ENCODE assay signal across 2 cellular contexts in the genomic region with DNA sequence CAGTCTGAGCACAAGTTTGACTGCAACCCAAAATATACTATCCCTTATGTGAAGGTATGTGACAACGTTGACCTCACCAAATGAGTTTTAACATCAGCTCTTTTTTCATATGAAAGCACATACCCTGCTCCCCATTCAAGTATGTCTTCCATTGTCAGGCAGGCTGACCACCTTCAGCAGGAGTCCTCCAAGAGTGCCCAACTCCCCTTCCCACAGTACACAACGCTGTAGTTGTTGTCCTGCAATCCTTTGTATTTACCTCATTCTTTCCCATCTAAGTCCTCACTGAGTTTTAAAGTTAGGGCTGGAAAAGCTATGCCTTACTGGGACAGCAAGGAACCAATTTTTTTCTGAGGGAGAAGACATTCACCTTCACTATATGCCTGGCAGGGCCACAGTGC.
TF ChIP-seq lines count a peak whose summit lies in the region.

No MANE protein-coding gene starts in this region.

TF ChIP-seq in GM23338, 12 proteins besides CTCF, POLR2A, EP300 and RAD21 (continued from another document):
- TF ChIP-seq CREB1 (CRISPR knock-in tag; IDR thresholded peaks at IDR 0.05; ENCODE audit: low read depth): no peak
- TF ChIP-seq POLR2AphosphoS5 (IDR thresholded peaks at IDR 0.05; ENCODE audit: low read depth): no peak
- TF ChIP-seq, protein P1, sequence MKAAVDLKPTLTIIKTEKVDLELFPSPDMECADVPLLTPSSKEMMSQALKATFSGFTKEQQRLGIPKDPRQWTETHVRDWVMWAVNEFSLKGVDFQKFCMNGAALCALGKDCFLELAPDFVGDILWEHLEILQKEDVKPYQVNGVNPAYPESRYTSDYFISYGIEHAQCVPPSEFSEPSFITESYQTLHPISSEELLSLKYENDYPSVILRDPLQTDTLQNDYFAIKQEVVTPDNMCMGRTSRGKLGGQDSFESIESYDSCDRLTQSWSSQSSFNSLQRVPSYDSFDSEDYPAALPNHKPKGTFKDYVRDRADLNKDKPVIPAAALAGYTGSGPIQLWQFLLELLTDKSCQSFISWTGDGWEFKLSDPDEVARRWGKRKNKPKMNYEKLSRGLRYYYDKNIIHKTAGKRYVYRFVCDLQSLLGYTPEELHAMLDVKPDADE (IDR thresholded peaks at IDR 0.05): no peak
- TF ChIP-seq, protein P2, sequence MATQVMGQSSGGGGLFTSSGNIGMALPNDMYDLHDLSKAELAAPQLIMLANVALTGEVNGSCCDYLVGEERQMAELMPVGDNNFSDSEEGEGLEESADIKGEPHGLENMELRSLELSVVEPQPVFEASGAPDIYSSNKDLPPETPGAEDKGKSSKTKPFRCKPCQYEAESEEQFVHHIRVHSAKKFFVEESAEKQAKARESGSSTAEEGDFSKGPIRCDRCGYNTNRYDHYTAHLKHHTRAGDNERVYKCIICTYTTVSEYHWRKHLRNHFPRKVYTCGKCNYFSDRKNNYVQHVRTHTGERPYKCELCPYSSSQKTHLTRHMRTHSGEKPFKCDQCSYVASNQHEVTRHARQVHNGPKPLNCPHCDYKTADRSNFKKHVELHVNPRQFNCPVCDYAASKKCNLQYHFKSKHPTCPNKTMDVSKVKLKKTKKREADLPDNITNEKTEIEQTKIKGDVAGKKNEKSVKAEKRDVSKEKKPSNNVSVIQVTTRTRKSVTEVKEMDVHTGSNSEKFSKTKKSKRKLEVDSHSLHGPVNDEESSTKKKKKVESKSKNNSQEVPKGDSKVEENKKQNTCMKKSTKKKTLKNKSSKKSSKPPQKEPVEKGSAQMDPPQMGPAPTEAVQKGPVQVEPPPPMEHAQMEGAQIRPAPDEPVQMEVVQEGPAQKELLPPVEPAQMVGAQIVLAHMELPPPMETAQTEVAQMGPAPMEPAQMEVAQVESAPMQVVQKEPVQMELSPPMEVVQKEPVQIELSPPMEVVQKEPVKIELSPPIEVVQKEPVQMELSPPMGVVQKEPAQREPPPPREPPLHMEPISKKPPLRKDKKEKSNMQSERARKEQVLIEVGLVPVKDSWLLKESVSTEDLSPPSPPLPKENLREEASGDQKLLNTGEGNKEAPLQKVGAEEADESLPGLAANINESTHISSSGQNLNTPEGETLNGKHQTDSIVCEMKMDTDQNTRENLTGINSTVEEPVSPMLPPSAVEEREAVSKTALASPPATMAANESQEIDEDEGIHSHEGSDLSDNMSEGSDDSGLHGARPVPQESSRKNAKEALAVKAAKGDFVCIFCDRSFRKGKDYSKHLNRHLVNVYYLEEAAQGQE (IDR thresholded peaks at IDR 0.05; ENCODE audit: unreplicated experiment): no peak
- TF ChIP-seq EZH2phosphoT487 (IDR thresholded peaks at IDR 0.05; ENCODE audit: unreplicated experiment): no peak
- TF ChIP-seq JUNB (IDR thresholded peaks at IDR 0.05; ENCODE audit: unreplicated experiment): no peak
- no peak for TF ChIP-seq EZH2 (IDR thresholded peaks at IDR 0.05; ENCODE audit: low read depth, unreplicated experiment)
- TF ChIP-seq ZNF114 (CRISPR knock-in tag; IDR thresholded peaks at IDR 0.05): no peak
- TF ChIP-seq, protein P3, sequence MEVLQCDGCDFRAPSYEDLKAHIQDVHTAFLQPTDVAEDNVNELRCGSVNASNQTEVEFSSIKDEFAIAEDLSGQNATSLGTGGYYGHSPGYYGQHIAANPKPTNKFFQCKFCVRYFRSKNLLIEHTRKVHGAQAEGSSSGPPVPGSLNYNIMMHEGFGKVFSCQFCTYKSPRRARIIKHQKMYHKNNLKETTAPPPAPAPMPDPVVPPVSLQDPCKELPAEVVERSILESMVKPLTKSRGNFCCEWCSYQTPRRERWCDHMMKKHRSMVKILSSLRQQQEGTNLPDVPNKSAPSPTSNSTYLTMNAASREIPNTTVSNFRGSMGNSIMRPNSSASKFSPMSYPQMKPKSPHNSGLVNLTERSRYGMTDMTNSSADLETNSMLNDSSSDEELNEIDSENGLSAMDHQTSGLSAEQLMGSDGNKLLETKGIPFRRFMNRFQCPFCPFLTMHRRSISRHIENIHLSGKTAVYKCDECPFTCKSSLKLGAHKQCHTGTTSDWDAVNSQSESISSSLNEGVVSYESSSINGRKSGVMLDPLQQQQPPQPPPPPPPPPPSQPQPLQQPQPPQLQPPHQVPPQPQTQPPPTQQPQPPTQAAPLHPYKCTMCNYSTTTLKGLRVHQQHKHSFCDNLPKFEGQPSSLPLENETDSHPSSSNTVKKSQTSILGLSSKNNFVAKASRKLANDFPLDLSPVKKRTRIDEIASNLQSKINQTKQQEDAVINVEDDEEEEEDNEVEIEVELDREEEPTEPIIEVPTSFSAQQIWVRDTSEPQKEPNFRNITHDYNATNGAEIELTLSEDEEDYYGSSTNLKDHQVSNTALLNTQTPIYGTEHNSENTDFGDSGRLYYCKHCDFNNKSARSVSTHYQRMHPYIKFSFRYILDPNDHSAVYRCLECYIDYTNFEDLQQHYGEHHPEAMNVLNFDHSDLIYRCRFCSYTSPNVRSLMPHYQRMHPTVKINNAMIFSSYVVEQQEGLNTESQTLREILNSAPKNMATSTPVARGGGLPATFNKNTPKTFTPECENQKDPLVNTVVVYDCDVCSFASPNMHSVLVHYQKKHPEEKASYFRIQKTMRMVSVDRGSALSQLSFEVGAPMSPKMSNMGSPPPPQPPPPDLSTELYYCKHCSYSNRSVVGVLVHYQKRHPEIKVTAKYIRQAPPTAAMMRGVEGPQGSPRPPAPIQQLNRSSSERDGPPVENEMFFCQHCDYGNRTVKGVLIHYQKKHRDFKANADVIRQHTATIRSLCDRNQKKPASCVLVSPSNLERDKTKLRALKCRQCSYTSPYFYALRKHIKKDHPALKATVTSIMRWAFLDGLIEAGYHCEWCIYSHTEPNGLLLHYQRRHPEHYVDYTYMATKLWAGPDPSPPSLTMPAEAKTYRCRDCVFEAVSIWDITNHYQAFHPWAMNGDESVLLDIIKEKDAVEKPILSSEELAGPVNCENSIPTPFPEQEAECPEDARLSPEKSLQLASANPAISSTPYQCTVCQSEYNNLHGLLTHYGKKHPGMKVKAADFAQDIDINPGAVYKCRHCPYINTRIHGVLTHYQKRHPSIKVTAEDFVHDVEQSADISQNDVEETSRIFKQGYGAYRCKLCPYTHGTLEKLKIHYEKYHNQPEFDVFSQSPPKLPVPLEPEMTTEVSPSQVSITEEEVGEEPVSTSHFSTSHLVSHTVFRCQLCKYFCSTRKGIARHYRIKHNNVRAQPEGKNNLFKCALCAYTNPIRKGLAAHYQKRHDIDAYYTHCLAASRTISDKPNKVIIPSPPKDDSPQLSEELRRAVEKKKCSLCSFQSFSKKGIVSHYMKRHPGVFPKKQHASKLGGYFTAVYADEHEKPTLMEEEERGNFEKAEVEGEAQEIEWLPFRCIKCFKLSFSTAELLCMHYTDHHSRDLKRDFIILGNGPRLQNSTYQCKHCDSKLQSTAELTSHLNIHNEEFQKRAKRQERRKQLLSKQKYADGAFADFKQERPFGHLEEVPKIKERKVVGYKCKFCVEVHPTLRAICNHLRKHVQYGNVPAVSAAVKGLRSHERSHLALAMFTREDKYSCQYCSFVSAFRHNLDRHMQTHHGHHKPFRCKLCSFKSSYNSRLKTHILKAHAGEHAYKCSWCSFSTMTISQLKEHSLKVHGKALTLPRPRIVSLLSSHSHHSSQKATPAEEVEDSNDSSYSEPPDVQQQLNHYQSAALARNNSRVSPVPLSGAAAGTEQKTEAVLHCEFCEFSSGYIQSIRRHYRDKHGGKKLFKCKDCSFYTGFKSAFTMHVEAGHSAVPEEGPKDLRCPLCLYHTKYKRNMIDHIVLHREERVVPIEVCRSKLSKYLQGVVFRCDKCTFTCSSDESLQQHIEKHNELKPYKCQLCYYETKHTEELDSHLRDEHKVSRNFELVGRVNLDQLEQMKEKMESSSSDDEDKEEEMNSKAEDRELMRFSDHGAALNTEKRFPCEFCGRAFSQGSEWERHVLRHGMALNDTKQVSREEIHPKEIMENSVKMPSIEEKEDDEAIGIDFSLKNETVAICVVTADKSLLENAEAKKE (CRISPR knock-in tag; IDR thresholded peaks at IDR 0.05): no peak

TF ChIP-seq in liver, 16 proteins besides CTCF, POLR2A, EP300 and RAD21 (continued from another document):
- TF ChIP-seq FOXA1 (IDR thresholded peaks at IDR 0.05): no peak
- TF ChIP-seq JUND (IDR thresholded peaks at IDR 0.05): no peak
- TF ChIP-seq, protein P4, sequence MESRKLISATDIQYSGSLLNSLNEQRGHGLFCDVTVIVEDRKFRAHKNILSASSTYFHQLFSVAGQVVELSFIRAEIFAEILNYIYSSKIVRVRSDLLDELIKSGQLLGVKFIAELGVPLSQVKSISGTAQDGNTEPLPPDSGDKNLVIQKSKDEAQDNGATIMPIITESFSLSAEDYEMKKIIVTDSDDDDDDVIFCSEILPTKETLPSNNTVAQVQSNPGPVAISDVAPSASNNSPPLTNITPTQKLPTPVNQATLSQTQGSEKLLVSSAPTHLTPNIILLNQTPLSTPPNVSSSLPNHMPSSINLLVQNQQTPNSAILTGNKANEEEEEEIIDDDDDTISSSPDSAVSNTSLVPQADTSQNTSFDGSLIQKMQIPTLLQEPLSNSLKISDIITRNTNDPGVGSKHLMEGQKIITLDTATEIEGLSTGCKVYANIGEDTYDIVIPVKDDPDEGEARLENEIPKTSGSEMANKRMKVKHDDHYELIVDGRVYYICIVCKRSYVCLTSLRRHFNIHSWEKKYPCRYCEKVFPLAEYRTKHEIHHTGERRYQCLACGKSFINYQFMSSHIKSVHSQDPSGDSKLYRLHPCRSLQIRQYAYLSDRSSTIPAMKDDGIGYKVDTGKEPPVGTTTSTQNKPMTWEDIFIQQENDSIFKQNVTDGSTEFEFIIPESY (IDR thresholded peaks at IDR 0.05): no peak
- TF ChIP-seq NR2F2 (IDR thresholded peaks at IDR 0.05): no peak
- TF ChIP-seq HNF4A (conservative IDR thresholded peaks at IDR 0.05): no peak
- TF ChIP-seq, protein P2 (IDR thresholded peaks at IDR 0.05): no peak
